Comparison of ENCODE assay signal across 7 cellular contexts in genomic region chr4:71004281-71004851, GRCh38. TPM values are rescaled to one million over a fixed set of nuclear protein-coding genes. Genes with fewer than 3 reads are reported as not detected.
DNase-seq lines count a peak whose midpoint lies in the region; ATAC-seq, FAIRE-seq and TF ChIP-seq lines count a peak whose summit lies in the region.

No MANE protein-coding gene starts in this region.

- H3K9ac ChIP-seq in KMS-11, result peak overlapping the region; percentile 5; the same call in 1 of the 2 replicates

- in situ Hi-C loops in ACHN (cut with HindIII; ENCODE audit: low pct_ligation_motif_present, low pct_unique_long_range_greater_than_20kb, low sequenced_read_pairs), result no loop called here

- H3K27me3 Mint-ChIP-seq in activated T-cell treated with anti-CD3 and anti-CD28 coated beads, Interleukin-2, amount 50 U/mL, for 72 hours (ENCODE audit: low read depth), result no peaks in the 10 kb centered on the region

- FAIRE-seq in GM19239 (lab: Jason Lieb, UNC), result peak; percentile 35

- H3K27ac ChIP-seq in KMS-11 (peak overlapping the region; percentile 55), left lung (no peak overlapping the region)

- peak overlapping the region; percentile 80 for H3K27ac Mint-ChIP-seq in activated T-cell treated with anti-CD3 and anti-CD28 coated beads, Interleukin-2, amount 50 U/mL, for 72 hours

- H3K27me3 ChIP-seq in KMS-11 (ENCODE audit: insufficient read depth, low read depth) (no peaks in the 10 kb centered on the region), left lung (no peaks in the 10 kb centered on the region)

- intact Hi-C loops in left lung (cut with DNase I), result no loop called here

- H2AFZ ChIP-seq in KMS-11 (ENCODE audit: low read depth), result no peak overlapping the region; the same call in 1 of the 2 replicates

- H3K9me3 ChIP-seq in left lung, result no peaks in the 10 kb centered on the region

- no peak for DNase-seq in GM19239 (ENCODE audit: insufficient read length, low spot score)
- DNase-seq in activated T-cell treated with anti-CD3 and anti-CD28 coated beads, Interleukin-2, amount 50 U/mL, for 72 hours, result peak; percentile 69 to 75
- DNase-seq in stimulated activated CD4-positive, alpha-beta T cell treated with anti-CD3 and anti-CD28 coated beads, Interleukin-4, amount 100 ng/mL, for 24 hours, result peak; percentile 39
- DNase-seq in left lung, result no peak
- DNase-seq in ACHN, result no peak

- peaks cover 5% of the 10 kb centered on the region in 2 donors for H3K9me3 Mint-ChIP-seq in activated T-cell treated with anti-CD3 and anti-CD28 coated beads, Interleukin-2, amount 50 U/mL, for 72 hours

- ATAC-seq in activated T-cell treated with anti-CD3 and anti-CD28 coated beads, Interleukin-2, amount 50 U/mL, for 72 hours (replicated peaks in 1 of 2), result peak; percentile 61 to 63
- ATAC-seq in HG02571 (IDR thresholded peaks at IDR 0.05; ENCODE audit: unreplicated experiment) (no peak), left lung (no peak)

- H3K36me3 Mint-ChIP-seq in activated T-cell treated with anti-CD3 and anti-CD28 coated beads, Interleukin-2, amount 50 U/mL, for 72 hours (ENCODE audit: insufficient read depth in 2 of 2), result peaks cover 27 to 42% of the 10 kb centered on the region in 2 donors

- peaks cover 86% of the 10 kb centered on the region for H3K4me1 Mint-ChIP-seq in activated T-cell treated with anti-CD3 and anti-CD28 coated beads, Interleukin-2, amount 50 U/mL, for 72 hours (ENCODE audit: low read depth)

- no peak for TF ChIP-seq CTCF in KMS-11 (conservative IDR thresholded peaks at IDR 0.05; ENCODE audit: low read depth, low read length)
- TF ChIP-seq CTCF in left lung (IDR thresholded peaks at IDR 0.05), result no peak

- H3K4me2 ChIP-seq in KMS-11, result peak overlapping the region; percentile 71

- no peaks in the 10 kb centered on the region for H4K20me1 ChIP-seq in KMS-11 (ENCODE audit: insufficient read depth)

- peak overlapping the region; percentile 71 to 82 for H3K4me3 Mint-ChIP-seq in activated T-cell treated with anti-CD3 and anti-CD28 coated beads, Interleukin-2, amount 50 U/mL, for 72 hours

- H3K4me1 ChIP-seq in KMS-11 (ENCODE audit: low read depth, poor library complexity, severe bottlenecking) (peaks cover 61% of the 10 kb centered on the region), left lung (peaks cover 0 to 6% of the 10 kb centered on the region in 2 donors)

- H3K36me3 ChIP-seq in KMS-11 (ENCODE audit: insufficient read depth) (no peaks in the 10 kb centered on the region), left lung (peaks cover 0 to 6% of the 10 kb centered on the region in 2 donors)

- peaks cover 58% of the 10 kb centered on the region for H3K79me2 ChIP-seq in KMS-11 (ENCODE audit: insufficient read depth, low read depth)

- H3K4me3 ChIP-seq in KMS-11 (IDR thresholded peaks at IDR 0.05; ENCODE audit: insufficient read depth, low read depth, low read length) (peak overlapping the region; percentile 66), left lung (no peak overlapping the region)

RNA-seq across cellular contexts. Expression of gene DCK, which starts 10.9 kb away (rescaled TPM):
- 10 to 100 TPM; 36.6 to 45.4 TPM for total RNA-seq in activated T-cell treated with anti-CD3 and anti-CD28 coated beads, Interleukin-2, amount 50 U/mL, for 72 hours
- 10 to 100 TPM; 17.5 to 17.9 TPM for total RNA-seq in left lung

Comparison
In these comparisons a context has a peak if more than half of its experiments do, and no peak if none do; other contexts are left out.
1. DNase-seq: peak in activated T-cell treated with anti-CD3 and anti-CD28 coated beads, Interleukin-2, amount 50 U/mL, for 72 hours (2 of 2) and stimulated activated CD4-positive, alpha-beta T cell treated with anti-CD3 and anti-CD28 coated beads, Interleukin-4, amount 100 ng/mL, for 24 hours (single experiment); none in GM19239 (single experiment), left lung (0 of 2) and ACHN (single experiment).
2. ATAC-seq: peak in activated T-cell treated with anti-CD3 and anti-CD28 coated beads, Interleukin-2, amount 50 U/mL, for 72 hours (2 of 2); none in HG02571 (single experiment) and left lung (single experiment).